8 cellular contexts compared by ENCODE assay signal in the genomic region with DNA sequence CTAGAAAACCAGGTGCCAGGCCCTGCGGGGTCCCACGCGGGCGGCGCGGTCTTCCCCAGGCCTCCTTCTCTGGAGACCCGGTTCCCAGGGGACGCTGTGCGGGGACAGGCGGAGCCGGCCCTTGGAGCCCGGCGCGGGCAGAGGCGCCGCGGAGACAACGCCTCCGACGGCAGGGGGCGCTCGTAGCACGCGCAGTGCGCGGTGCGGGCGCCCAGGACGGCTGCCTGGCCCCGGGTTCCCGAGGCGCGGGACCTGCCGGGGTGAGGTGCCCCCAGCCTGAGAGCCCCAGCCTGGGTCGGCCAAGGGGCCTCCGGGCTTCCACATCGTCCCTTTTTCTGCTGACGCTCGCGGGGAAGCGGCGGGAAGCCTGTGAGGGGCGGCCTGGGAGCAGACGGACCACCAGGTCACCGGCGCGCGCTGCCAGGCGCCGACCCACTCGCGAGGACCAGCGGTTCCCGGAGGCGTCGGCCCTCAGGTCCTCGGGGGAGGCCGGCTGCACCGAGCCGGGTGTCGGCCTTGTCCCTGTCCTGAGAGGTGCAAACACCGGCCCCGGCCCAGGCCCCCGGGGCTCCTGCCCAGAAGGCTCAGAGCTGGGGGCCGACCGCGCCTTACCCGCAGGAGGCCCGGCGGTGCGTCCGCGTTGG. TPM values are rescaled to one million over a fixed set of nuclear protein-coding genes. Genes with fewer than 3 reads are reported as not detected.
DNase-seq lines count a peak whose midpoint lies in the region; ATAC-seq and TF ChIP-seq lines count a peak whose summit lies in the region.

No MANE protein-coding gene starts in this region.

- peak; percentile 65 for ATAC-seq in HG03196 (IDR thresholded peaks at IDR 0.05; ENCODE audit: unreplicated experiment)

- POLR2A ChIA-PET in RWPE1 (lab: Yijun Ruan, JAX; ENCODE audit: low non-redundant PET), result no interaction called here

- H3K27me3 Mint-ChIP-seq in type B pancreatic cell, result peaks cover 78% of the 10 kb centered on the region

- DNase-seq in NCI-H1092 treated with DMSO at 0.1 percent for 48 hours (lab: John Stamatoyannopoulos, UW), result peak; percentile 4
- DNase-seq in NCI-H1092 (lab: John Stamatoyannopoulos, UW), result no peak
- DNase-seq in RWPE1 (ENCODE audit: low spot score), result peak; percentile 64
- DNase-seq in activated effector memory CD4-positive, alpha-beta T cell treated with anti-CD3 and anti-CD28 coated beads, Interleukin-2, amount 50 U/mL, for 16 hours, result peak; percentile 87
- DNase-seq in germinal center (ENCODE audit: low spot score), result peak; percentile 73
- DNase-seq in occipital lobe (lab: John Stamatoyannopoulos, UW), result peak; percentile 11
- no peak for DNase-seq in type B pancreatic cell (ENCODE audit: extremely low spot score, unreplicated experiment)

- CTCF ChIA-PET in RWPE1 (lab: Yijun Ruan, JAX), result interaction anchor here (0.6 to 0.8 kb wide), 4 partner anchors 591 to 1041 kb away, joined by 3 to 4 read pairs (median 4); no protein-coding TSS in a partner anchor

- H3K4me1 Mint-ChIP-seq in type B pancreatic cell (ENCODE audit: unreplicated experiment), result peaks cover 34% of the 10 kb centered on the region

- no peaks in the 10 kb centered on the region for H3K9me3 Mint-ChIP-seq in type B pancreatic cell

- H3K27ac Mint-ChIP-seq in type B pancreatic cell, result no peak overlapping the region

- no peaks in the 10 kb centered on the region for H3K36me3 Mint-ChIP-seq in type B pancreatic cell

- peak overlapping the region; percentile 72 for H3K4me3 Mint-ChIP-seq in type B pancreatic cell

- H3K27ac ChIP-seq in RWPE1, result no peak overlapping the region

- peak; percentile 91 for TF ChIP-seq CTCF in RWPE1 (conservative IDR thresholded peaks at IDR 0.05; ENCODE audit: low read depth)
- TF ChIP-seq CTCF in type B pancreatic cell (conservative IDR thresholded peaks at IDR 0.05), result peak; percentile 100

RNA-seq across cellular contexts. Expression of a gene that starts 5.2 kb away (rescaled TPM):
- total RNA-seq in occipital lobe (4.8 TPM), type B pancreatic cell (ENCODE audit: low replicate concordance) (20.8 and 53.5 TPM in 2 replicates)

Comparison
In these comparisons a context has a peak if more than half of its experiments do, and no peak if none do; other contexts are left out.
1. DNase-seq: peak in NCI-H1092 treated with DMSO at 0.1 percent for 48 hours (single experiment), RWPE1 (single experiment), activated effector memory CD4-positive, alpha-beta T cell treated with anti-CD3 and anti-CD28 coated beads, Interleukin-2, amount 50 U/mL, for 16 hours (single experiment), germinal center (single experiment) and occipital lobe (single experiment); none in NCI-H1092 (single experiment) and type B pancreatic cell (single experiment).